ENCODE assay signal across 18 cellular contexts in genomic region chr7:3371601-3372000, GRCh38.
DNase-seq lines count a peak whose midpoint lies in the region; FAIRE-seq and TF ChIP-seq lines count a peak whose summit lies in the region.
"Had no signal": no experiment of that assay in that cellular context is flagged by ENCODE, and none has a peak within 500 bp of the region (broad histone marks: within the 10 kb centered on the region; RNA-seq: fewer than 3 reads in every experiment).

No MANE protein-coding gene starts in this region.

- no peak for FAIRE-seq in kidney (lab: Jason Lieb, UNC)
- FAIRE-seq: HepG2 had no signal

- H3K9ac ChIP-seq in SK-N-MC (ENCODE audit: insufficient read length) (no peak overlapping the region), kidney (ENCODE audit: low read length in 2 of 2) (no peak overlapping the region)

- DNase-seq in DMS79 (lab: John Stamatoyannopoulos, UW) (peak; percentile 41), SK-N-MC (ENCODE audit: low read depth, low spot score) (peak; percentile 66), fibroblast of mammary gland (ENCODE audit: low read depth) (peak; percentile 16), NCI-H345 (lab: John Stamatoyannopoulos, UW) (no peak), RPMI8226 (no peak), kidney (no peak)
- DNase-seq in Jurkat, Clone E6-1 (ENCODE audit: low read depth, low spot score): peak; percentile 9
- DNase-seq: CD8-positive, alpha-beta T cell; DND-41; effector CD8-positive, alpha-beta T cell; mammary epithelial cell; NCI-H774; psoas muscle; substantia nigra; WERI-Rb-1 had no signal

- H3K27ac ChIP-seq in SK-N-MC (peak overlapping the region; percentile 73), kidney (ENCODE audit: low read depth in 2 of 2, low read length in 2 of 2) (no peak overlapping the region)
- H3K27ac ChIP-seq: ascending aorta, gastroesophageal sphincter, psoas muscle, WERI-Rb-1 had no signal

- no peaks in the 10 kb centered on the region for H3K36me3 ChIP-seq in SK-N-MC (ENCODE audit: insufficient read depth, low read length)
- no peaks in the 10 kb centered on the region for H3K36me3 ChIP-seq in kidney (ENCODE audit: control insufficient read depth in 1 of 2, insufficient read depth in 2 of 2, low read length in 2 of 2)
- H3K36me3 ChIP-seq: ascending aorta, gastroesophageal sphincter, WERI-Rb-1 had no signal

- intact Hi-C loops in kidney (cut with DNase I): no loop called here

- no peaks in the 10 kb centered on the region for H3K4me1 ChIP-seq in kidney (ENCODE audit: control insufficient read depth in 1 of 2, insufficient read depth in 1 of 2, low read depth in 1 of 2, low read length in 2 of 2)
- H3K4me1 ChIP-seq: gastroesophageal sphincter, psoas muscle had no signal

- H3K9me3 ChIP-seq in SK-N-MC (ENCODE audit: low read depth, low read length) (no peaks in the 10 kb centered on the region), kidney (ENCODE audit: control insufficient read depth in 1 of 2, low read length in 2 of 2) (no peaks in the 10 kb centered on the region)
- H3K9me3 ChIP-seq: ascending aorta, gastroesophageal sphincter, psoas muscle had no signal

- H3K4me3 ChIP-seq in Jurkat, Clone E6-1 (ENCODE audit: low read length): no peak overlapping the region
- peak overlapping the region; percentile 61 for H3K4me3 ChIP-seq in SK-N-MC
- H3K4me3 ChIP-seq in fibroblast of mammary gland (ENCODE audit: control insufficient read depth, low read depth, low read length): no peak overlapping the region
- no peak overlapping the region for H3K4me3 ChIP-seq in kidney (ENCODE audit: low read length in 2 of 2)
- H3K4me3 ChIP-seq: ascending aorta, gastroesophageal sphincter, psoas muscle had no signal

- TF ChIP-seq CTCF in fibroblast of mammary gland (conservative IDR thresholded peaks at IDR 0.05; ENCODE audit: control insufficient read depth, insufficient read depth, low read depth, low read length) (no peak), kidney (IDR thresholded peaks at IDR 0.05; ENCODE audit: borderline replicate concordance, extremely low read depth, insufficient read depth) (no peak)

Comparison
In these comparisons a context has a peak if more than half of its experiments do, and no peak if none do; other contexts are left out.
1. DNase-seq: peak in DMS79 (single experiment), Jurkat, Clone E6-1 (single experiment), SK-N-MC (single experiment) and fibroblast of mammary gland (single experiment); none in NCI-H345 (single experiment), RPMI8226 (single experiment) and kidney (single experiment).